Comparison of ENCODE assay signal across 19 cellular contexts in the genomic region with DNA sequence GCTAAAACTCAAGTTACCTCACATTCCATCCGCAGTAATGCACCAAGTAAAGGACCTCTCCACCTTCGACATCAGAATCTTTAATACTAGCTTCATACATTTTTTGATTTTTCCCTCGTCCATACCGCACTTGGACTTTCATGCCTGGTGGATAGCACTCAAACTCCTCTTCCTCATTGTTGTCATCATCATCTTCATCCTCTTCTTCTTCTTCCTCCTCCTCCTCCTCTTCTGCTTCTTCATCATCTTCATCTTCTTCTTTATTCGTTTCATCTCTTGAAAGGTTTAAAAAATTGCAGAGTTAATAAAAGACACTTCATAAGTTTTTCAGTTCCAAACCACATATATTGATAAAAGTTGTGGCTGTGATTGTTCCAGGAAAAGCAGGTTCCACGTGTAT. TPM values are rescaled to one million over a fixed set of nuclear protein-coding genes. Genes with fewer than 3 reads are reported as not detected.
A peak's percentile ranks its signal among the peaks of the same experiment; 100 is the strongest.
DNase-seq lines count a peak whose midpoint lies in the region; ATAC-seq and TF ChIP-seq lines count a peak whose summit lies in the region.
"Had no signal": no experiment of that assay in that cellular context is flagged by ENCODE, and none has a peak within 500 bp of the region (broad histone marks: within the 10 kb centered on the region; RNA-seq: fewer than 3 reads in every experiment).

No MANE protein-coding gene starts in this region.

- peak overlapping the region in 1 of 2 donors; percentile 25 for H3K4me3 Mint-ChIP-seq in activated T-cell treated with anti-CD3 and anti-CD28 coated beads, Interleukin-2, amount 50 U/mL, for 72 hours
- peak overlapping the region; percentile 2 for H3K4me3 Mint-ChIP-seq in activated T-helper 2 cell treated with anti-CD3 and anti-CD28 coated beads, Interferon-gamma antibody, Interleukin-2, Interleukin-4, amounts not matched to agents 10 μg/mL and 5 μg/mL and 100 μg/mL, durations not matched to agents 14 hours and 24 hours and 36 hours (ENCODE audit: low read depth)
- H3K4me3 Mint-ChIP-seq in natural killer cell, result no peak overlapping the region
- H3K4me3 Mint-ChIP-seq: CD14-positive monocyte, HFFc6 had no signal

- H3K27me3 Mint-ChIP-seq in activated T-cell treated with anti-CD3 and anti-CD28 coated beads, Interleukin-2, amount 50 U/mL, for 72 hours (ENCODE audit: low read depth), result no peaks in the 10 kb centered on the region
- H3K27me3 Mint-ChIP-seq in activated T-helper 2 cell treated with anti-CD3 and anti-CD28 coated beads, Interferon-gamma antibody, Interleukin-2, Interleukin-4, amounts not matched to agents 10 μg/mL and 5 μg/mL and 100 μg/mL, durations not matched to agents 14 hours and 24 hours and 36 hours (ENCODE audit: low read depth), result no peaks in the 10 kb centered on the region
- H3K27me3 Mint-ChIP-seq in natural killer cell (ENCODE audit: low read depth in 2 of 2), result no peaks in the 10 kb centered on the region

- H3K4me1 Mint-ChIP-seq in activated T-cell treated with anti-CD3 and anti-CD28 coated beads, Interleukin-2, amount 50 U/mL, for 72 hours (ENCODE audit: low read depth), result peaks cover 16% of the 10 kb centered on the region
- H3K4me1 Mint-ChIP-seq in activated T-helper 2 cell treated with anti-CD3 and anti-CD28 coated beads, Interferon-gamma antibody, Interleukin-2, Interleukin-4, amounts not matched to agents 10 μg/mL and 5 μg/mL and 100 μg/mL, durations not matched to agents 14 hours and 24 hours and 36 hours (ENCODE audit: low read depth), result peaks cover 23% of the 10 kb centered on the region
- H3K4me1 Mint-ChIP-seq in natural killer cell, result peaks cover 0 to 5% of the 10 kb centered on the region in 2 donors
- H3K4me1 Mint-ChIP-seq: CD14-positive monocyte had no signal

- H3K36me3 ChIP-seq in KOPT-K1 (ENCODE audit: insufficient read depth, low read length), result peaks cover 50% of the 10 kb centered on the region

- peak overlapping the region; percentile 29 for H3K27ac ChIP-seq in KOPT-K1 (ENCODE audit: low read depth, low read length, poor library complexity, severe bottlenecking)
- H3K27ac ChIP-seq: A549, KMS-11, PC-9 had no signal

- ATAC-seq in activated T-cell treated with anti-CD3 and anti-CD28 coated beads, Interleukin-2, amount 50 U/mL, for 72 hours (replicated peaks in 1 of 2), result no peak
- ATAC-seq in natural killer cell (no peak), GM18858 (IDR thresholded peaks at IDR 0.05; ENCODE audit: unreplicated experiment) (no peak), GM18502 (IDR thresholded peaks at IDR 0.05; ENCODE audit: poor library complexity, unreplicated experiment) (no peak)
- ATAC-seq: A549 had no signal

- H3K36me3 Mint-ChIP-seq in activated T-cell treated with anti-CD3 and anti-CD28 coated beads, Interleukin-2, amount 50 U/mL, for 72 hours (ENCODE audit: insufficient read depth in 2 of 2), result peaks cover 3 to 8% of the 10 kb centered on the region in 2 donors
- peaks cover 49% of the 10 kb centered on the region for H3K36me3 Mint-ChIP-seq in activated T-helper 2 cell treated with anti-CD3 and anti-CD28 coated beads, Interferon-gamma antibody, Interleukin-2, Interleukin-4, amounts not matched to agents 10 μg/mL and 5 μg/mL and 100 μg/mL, durations not matched to agents 14 hours and 24 hours and 36 hours (ENCODE audit: low read depth)
- no peaks in the 10 kb centered on the region for H3K36me3 Mint-ChIP-seq in natural killer cell

- DNase-seq in activated T-cell treated with anti-CD3 and anti-CD28 coated beads, Interleukin-2, amount 50 U/mL, for 72 hours, result no peak
- DNase-seq in activated T-cell treated with anti-CD3 and anti-CD28 coated beads for 4 hours (no peak), natural killer cell (no peak), DMS114 treated with DMSO at 0.1 percent for 48 hours (lab: John Stamatoyannopoulos, UW; ENCODE audit: unreplicated experiment) (no peak)
- no peak for DNase-seq in activated T-helper 2 cell treated with anti-CD3 and anti-CD28 coated beads, Interferon-gamma antibody, Interleukin-2, Interleukin-4, amounts not matched to agents 10 μg/mL and 5 μg/mL and 100 μg/mL, durations not matched to agents 14 hours and 24 hours and 36 hours (ENCODE audit: low spot score)
- DNase-seq: GF-D8, HFFc6, MM.1S, NCI-H1105, NCI-H187, NCI-H446 treated with DMSO at 0.1 percent for 48 hours, NCI-H774, PC-9 had no signal

- H3K9me3 Mint-ChIP-seq in activated T-cell treated with anti-CD3 and anti-CD28 coated beads, Interleukin-2, amount 50 U/mL, for 72 hours, result no peaks in the 10 kb centered on the region
- no peaks in the 10 kb centered on the region for H3K9me3 Mint-ChIP-seq in activated T-helper 2 cell treated with anti-CD3 and anti-CD28 coated beads, Interferon-gamma antibody, Interleukin-2, Interleukin-4, amounts not matched to agents 10 μg/mL and 5 μg/mL and 100 μg/mL, durations not matched to agents 14 hours and 24 hours and 36 hours
- H3K9me3 Mint-ChIP-seq in natural killer cell, result no peaks in the 10 kb centered on the region
- H3K9me3 Mint-ChIP-seq: CD14-positive monocyte, HFFc6 had no signal

- TF ChIP-seq CTCF in natural killer cell (IDR thresholded peaks at IDR 0.05), result no peak

- intact Hi-C loops in activated T-helper 2 cell treated with anti-CD3 and anti-CD28 coated beads, Interferon-gamma antibody, Interleukin-2, Interleukin-4, amounts not matched to agents 10 μg/mL and 5 μg/mL and 100 μg/mL, durations not matched to agents 14 hours and 24 hours and 36 hours (cut with micrococcal nuclease), result no loop called here
- intact Hi-C loops in natural killer cell (cut with micrococcal nuclease), result no loop called here

- no peaks in the 10 kb centered on the region for H3K9me3 ChIP-seq in KOPT-K1 (ENCODE audit: insufficient read depth, low read length, poor library complexity, severe bottlenecking)
- H3K9me3 ChIP-seq: A549 had no signal

- peak overlapping the region; percentile 87 for H3K27ac Mint-ChIP-seq in activated T-cell treated with anti-CD3 and anti-CD28 coated beads, Interleukin-2, amount 50 U/mL, for 72 hours
- peak overlapping the region; percentile 48 for H3K27ac Mint-ChIP-seq in activated T-helper 2 cell treated with anti-CD3 and anti-CD28 coated beads, Interferon-gamma antibody, Interleukin-2, Interleukin-4, amounts not matched to agents 10 μg/mL and 5 μg/mL and 100 μg/mL, durations not matched to agents 14 hours and 24 hours and 36 hours
- H3K27ac Mint-ChIP-seq in natural killer cell, result peak overlapping the region; percentile 5 to 6
- H3K27ac Mint-ChIP-seq: CD14-positive monocyte, HFFc6 had no signal

RNA-seq across cellular contexts. Expression of a gene that starts 52.7 kb away (rescaled TPM):
- 100 to 1,000 TPM; 127 to 128 TPM for total RNA-seq in activated T-cell treated with anti-CD3 and anti-CD28 coated beads, Interleukin-2, amount 50 U/mL, for 72 hours
- total RNA-seq in activated T-helper 2 cell treated with anti-CD3 and anti-CD28 coated beads, Interferon-gamma antibody, Interleukin-2, Interleukin-4, amounts not matched to agents 10 μg/mL and 5 μg/mL and 100 μg/mL, durations not matched to agents 14 hours and 24 hours and 36 hours, result 122 and 125 TPM in 2 replicates
- 100 to 1,000 TPM; 163 to 187 (median 180) TPM for total RNA-seq in natural killer cell

Comparison
In these comparisons a context has a peak if more than half of its experiments do, and no peak if none do; other contexts are left out.
1. H3K27ac Mint-ChIP-seq: peak in every context shown above with its lines; median percentile 87 in activated T-cell treated with anti-CD3 and anti-CD28 coated beads, Interleukin-2, amount 50 U/mL, for 72 hours; 48 in activated T-helper 2 cell treated with anti-CD3 and anti-CD28 coated beads, Interferon-gamma antibody, Interleukin-2, Interleukin-4, amounts not matched to agents 10 μg/mL and 5 μg/mL and 100 μg/mL, durations not matched to agents 14 hours and 24 hours and 36 hours; 6 in natural killer cell.